Comparison of ENCODE assay signal across 1 cellular context in genomic region chr12:57846577-57847319, GRCh38.
TF ChIP-seq lines count a peak whose summit lies in the region.

A gene with protein sequence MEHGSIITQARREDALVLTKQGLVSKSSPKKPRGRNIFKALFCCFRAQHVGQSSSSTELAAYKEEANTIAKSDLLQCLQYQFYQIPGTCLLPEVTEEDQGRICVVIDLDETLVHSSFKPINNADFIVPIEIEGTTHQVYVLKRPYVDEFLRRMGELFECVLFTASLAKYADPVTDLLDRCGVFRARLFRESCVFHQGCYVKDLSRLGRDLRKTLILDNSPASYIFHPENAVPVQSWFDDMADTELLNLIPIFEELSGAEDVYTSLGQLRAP (minus strand): TSS chr12:57846729. CDS start chr12:57846435, 294 bp downstream.

TF ChIP-seq in GM12878, 131 proteins besides CTCF, POLR2A, EP300 and RAD21 (continued from another document and continues in another):
- TF ChIP-seq SPI1 (IDR thresholded peaks at IDR 0.05; ENCODE audit: borderline replicate concordance, insufficient read depth, low read depth, low read length) (peak; percentile 45; the same call in 1 of the 2 replicates), RCOR1 (conservative IDR thresholded peaks at IDR 0.05; ENCODE audit: low read depth, low read length) (no peak), TARDBP (IDR thresholded peaks at IDR 0.05; ENCODE audit: borderline replicate concordance) (0 out of 2 replicates have a peak, but pooled peaks have one; percentile 39), TBL1XR1 (IDR thresholded peaks at IDR 0.05; ENCODE audit: low read depth, low read length) (no peak), CBX3 (IDR thresholded peaks at IDR 0.05; ENCODE audit: borderline replicate concordance, low read depth) (no peak), STAT3 (IDR thresholded peaks at IDR 0.05; ENCODE audit: low read depth, low read length) (no peak), NR2F1 (conservative IDR thresholded peaks at IDR 0.05) (no peak), ELK1 (IDR thresholded peaks at IDR 0.05; ENCODE audit: low read depth, low read length) (no peak), BACH1 (IDR thresholded peaks at IDR 0.05; ENCODE audit: borderline replicate concordance) (no peak), ZBED1 (IDR thresholded peaks at IDR 0.05; ENCODE audit: borderline replicate concordance) (no peak), FOS (IDR thresholded peaks at IDR 0.05; ENCODE audit: borderline replicate concordance, extremely low read depth, insufficient read length) (no peak), IRF5 (IDR thresholded peaks at IDR 0.05; ENCODE audit: borderline replicate concordance) (no peak), MEF2A (IDR thresholded peaks at IDR 0.05; ENCODE audit: insufficient read depth, low read depth, low read length) (no peak), EGR1 (IDR thresholded peaks at IDR 0.05; ENCODE audit: borderline replicate concordance in 1 of 2, low read depth in 2 of 2, low read length in 2 of 2) (peak in 1 of 2 experiments; percentile 84; a peak in 2 of 3 replicates), MEF2B (IDR thresholded peaks at IDR 0.05; ENCODE audit: partially characterized antibody, poor library complexity, severe bottlenecking) (peak; percentile 29), CREM (IDR thresholded peaks at IDR 0.05; ENCODE audit: low read depth) (no peak), EED (IDR thresholded peaks at IDR 0.05; ENCODE audit: low read depth) (0 out of 2 replicates have a peak, but pooled peaks have one; percentile 24), ZSCAN29 (IDR thresholded peaks at IDR 0.05) (peak; percentile 86), CBFB (IDR thresholded peaks at IDR 0.05; ENCODE audit: low read depth) (no peak), PAX8 (IDR thresholded peaks at IDR 0.05) (no peak), BCLAF1 (IDR thresholded peaks at IDR 0.05) (no peak), SREBF1 (IDR thresholded peaks at IDR 0.05; ENCODE audit: low read length) (no peak), CHD2 (IDR thresholded peaks at IDR 0.05; ENCODE audit: borderline replicate concordance, low read depth, low read length) (peak; percentile 11; the same call in 1 of the 2 replicates), TCF12 (IDR thresholded peaks at IDR 0.05; ENCODE audit: low read depth, low read length) (peak; percentile 11; the same call in 1 of the 2 replicates), FOXK2 (IDR thresholded peaks at IDR 0.05) (peak; percentile 79), MYB (IDR thresholded peaks at IDR 0.05; ENCODE audit: borderline replicate concordance, low read depth, low read length) (no peak), SMAD5 (IDR thresholded peaks at IDR 0.05; ENCODE audit: low read depth) (no peak), GABPA (IDR thresholded peaks at IDR 0.05; ENCODE audit: low read depth) (no peak), KDM1A (IDR thresholded peaks at IDR 0.05; ENCODE audit: borderline replicate concordance) (no peak), HCFC1 (IDR thresholded peaks at IDR 0.05; ENCODE audit: low read length) (0 out of 2 replicates have a peak, but pooled peaks have one; percentile 17), STAT1 (conservative IDR thresholded peaks at IDR 0.05) (no peak), NFXL1 (IDR thresholded peaks at IDR 0.05; ENCODE audit: borderline replicate concordance) (no peak), BRCA1 (IDR thresholded peaks at IDR 0.05; ENCODE audit: low read depth, low read length) (no peak), SMARCA5 (IDR thresholded peaks at IDR 0.05) (peak; percentile 20), WRNIP1 (IDR thresholded peaks at IDR 0.05; ENCODE audit: borderline replicate concordance, low read depth, low read length) (no peak), CHD4 (IDR thresholded peaks at IDR 0.05) (no peak), TAF1 (IDR thresholded peaks at IDR 0.05; ENCODE audit: borderline replicate concordance, low read depth, low read length) (no peak), ZNF207 (IDR thresholded peaks at IDR 0.05; ENCODE audit: borderline replicate concordance) (no peak), SIX5 (IDR thresholded peaks at IDR 0.05; ENCODE audit: low read depth, low read length, severe bottlenecking) (no peak), RUNX3 (IDR thresholded peaks at IDR 0.05; ENCODE audit: low read length) (0 out of 2 replicates have a peak, but pooled peaks have one; percentile 38), SUPT20H (IDR thresholded peaks at IDR 0.05; ENCODE audit: borderline replicate concordance, control insufficient read depth, low read depth, low read length) (no peak), NFYA (IDR thresholded peaks at IDR 0.05; ENCODE audit: borderline replicate concordance, low read depth, low read length) (no peak), IKZF2 (IDR thresholded peaks at IDR 0.05) (peak; percentile 65 to 73), SREBF2 (IDR thresholded peaks at IDR 0.05; ENCODE audit: low read length) (no peak), RELA (IDR thresholded peaks at IDR 0.05; ENCODE audit: borderline replicate concordance, partially characterized antibody) (no peak), E2F4 (IDR thresholded peaks at IDR 0.05; ENCODE audit: low read depth, low read length) (no peak), IKZF1 (conservative IDR thresholded peaks at IDR 0.05) (peak; percentile 26; the same call in 1 of the 2 replicates), YY1 (IDR thresholded peaks at IDR 0.05; ENCODE audit: low read depth, low read length) (peak; percentile 62), PML (IDR thresholded peaks at IDR 0.05; ENCODE audit: low read length) (no peak), LARP7 (IDR thresholded peaks at IDR 0.05) (no peak), SRF (IDR thresholded peaks at IDR 0.05; ENCODE audit: low read depth in 2 of 2, low read length in 2 of 2) (0 out of 4 replicates have a peak, but pooled peaks of 1 of the 2 experiments have one; percentile 12), ZZZ3 (IDR thresholded peaks at IDR 0.05; ENCODE audit: control insufficient read depth, insufficient read length, low read depth) (no peak), HDGF (IDR thresholded peaks at IDR 0.05) (no peak)
- TF ChIP-seq, protein P1, sequence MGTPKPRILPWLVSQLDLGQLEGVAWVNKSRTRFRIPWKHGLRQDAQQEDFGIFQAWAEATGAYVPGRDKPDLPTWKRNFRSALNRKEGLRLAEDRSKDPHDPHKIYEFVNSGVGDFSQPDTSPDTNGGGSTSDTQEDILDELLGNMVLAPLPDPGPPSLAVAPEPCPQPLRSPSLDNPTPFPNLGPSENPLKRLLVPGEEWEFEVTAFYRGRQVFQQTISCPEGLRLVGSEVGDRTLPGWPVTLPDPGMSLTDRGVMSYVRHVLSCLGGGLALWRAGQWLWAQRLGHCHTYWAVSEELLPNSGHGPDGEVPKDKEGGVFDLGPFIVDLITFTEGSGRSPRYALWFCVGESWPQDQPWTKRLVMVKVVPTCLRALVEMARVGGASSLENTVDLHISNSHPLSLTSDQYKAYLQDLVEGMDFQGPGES (IDR thresholded peaks at IDR 0.05), result no peak
- TF ChIP-seq, protein P2, sequence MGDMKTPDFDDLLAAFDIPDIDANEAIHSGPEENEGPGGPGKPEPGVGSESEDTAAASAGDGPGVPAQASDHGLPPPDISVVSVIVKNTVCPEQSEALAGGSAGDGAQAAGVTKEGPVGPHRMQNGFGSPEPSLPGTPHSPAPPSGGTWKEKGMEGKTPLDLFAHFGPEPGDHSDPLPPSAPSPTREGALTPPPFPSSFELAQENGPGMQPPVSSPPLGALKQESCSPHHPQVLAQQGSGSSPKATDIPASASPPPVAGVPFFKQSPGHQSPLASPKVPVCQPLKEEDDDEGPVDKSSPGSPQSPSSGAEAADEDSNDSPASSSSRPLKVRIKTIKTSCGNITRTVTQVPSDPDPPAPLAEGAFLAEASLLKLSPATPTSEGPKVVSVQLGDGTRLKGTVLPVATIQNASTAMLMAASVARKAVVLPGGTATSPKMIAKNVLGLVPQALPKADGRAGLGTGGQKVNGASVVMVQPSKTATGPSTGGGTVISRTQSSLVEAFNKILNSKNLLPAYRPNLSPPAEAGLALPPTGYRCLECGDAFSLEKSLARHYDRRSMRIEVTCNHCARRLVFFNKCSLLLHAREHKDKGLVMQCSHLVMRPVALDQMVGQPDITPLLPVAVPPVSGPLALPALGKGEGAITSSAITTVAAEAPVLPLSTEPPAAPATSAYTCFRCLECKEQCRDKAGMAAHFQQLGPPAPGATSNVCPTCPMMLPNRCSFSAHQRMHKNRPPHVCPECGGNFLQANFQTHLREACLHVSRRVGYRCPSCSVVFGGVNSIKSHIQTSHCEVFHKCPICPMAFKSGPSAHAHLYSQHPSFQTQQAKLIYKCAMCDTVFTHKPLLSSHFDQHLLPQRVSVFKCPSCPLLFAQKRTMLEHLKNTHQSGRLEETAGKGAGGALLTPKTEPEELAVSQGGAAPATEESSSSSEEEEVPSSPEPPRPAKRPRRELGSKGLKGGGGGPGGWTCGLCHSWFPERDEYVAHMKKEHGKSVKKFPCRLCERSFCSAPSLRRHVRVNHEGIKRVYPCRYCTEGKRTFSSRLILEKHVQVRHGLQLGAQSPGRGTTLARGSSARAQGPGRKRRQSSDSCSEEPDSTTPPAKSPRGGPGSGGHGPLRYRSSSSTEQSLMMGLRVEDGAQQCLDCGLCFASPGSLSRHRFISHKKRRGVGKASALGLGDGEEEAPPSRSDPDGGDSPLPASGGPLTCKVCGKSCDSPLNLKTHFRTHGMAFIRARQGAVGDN (IDR thresholded peaks at IDR 0.05), result no peak
- TF ChIP-seq, protein P3, sequence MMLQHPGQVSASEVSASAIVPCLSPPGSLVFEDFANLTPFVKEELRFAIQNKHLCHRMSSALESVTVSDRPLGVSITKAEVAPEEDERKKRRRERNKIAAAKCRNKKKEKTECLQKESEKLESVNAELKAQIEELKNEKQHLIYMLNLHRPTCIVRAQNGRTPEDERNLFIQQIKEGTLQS (IDR thresholded peaks at IDR 0.05; ENCODE audit: borderline replicate concordance, extremely low read depth, low read depth, low read length), result no peak
- TF ChIP-seq, protein P4, sequence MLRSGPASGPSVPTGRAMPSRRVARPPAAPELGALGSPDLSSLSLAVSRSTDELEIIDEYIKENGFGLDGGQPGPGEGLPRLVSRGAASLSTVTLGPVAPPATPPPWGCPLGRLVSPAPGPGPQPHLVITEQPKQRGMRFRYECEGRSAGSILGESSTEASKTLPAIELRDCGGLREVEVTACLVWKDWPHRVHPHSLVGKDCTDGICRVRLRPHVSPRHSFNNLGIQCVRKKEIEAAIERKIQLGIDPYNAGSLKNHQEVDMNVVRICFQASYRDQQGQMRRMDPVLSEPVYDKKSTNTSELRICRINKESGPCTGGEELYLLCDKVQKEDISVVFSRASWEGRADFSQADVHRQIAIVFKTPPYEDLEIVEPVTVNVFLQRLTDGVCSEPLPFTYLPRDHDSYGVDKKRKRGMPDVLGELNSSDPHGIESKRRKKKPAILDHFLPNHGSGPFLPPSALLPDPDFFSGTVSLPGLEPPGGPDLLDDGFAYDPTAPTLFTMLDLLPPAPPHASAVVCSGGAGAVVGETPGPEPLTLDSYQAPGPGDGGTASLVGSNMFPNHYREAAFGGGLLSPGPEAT (IDR thresholded peaks at IDR 0.05; ENCODE audit: low read depth), result peak; percentile 37; the same call in 1 of the 2 replicates
- TF ChIP-seq, protein P5, sequence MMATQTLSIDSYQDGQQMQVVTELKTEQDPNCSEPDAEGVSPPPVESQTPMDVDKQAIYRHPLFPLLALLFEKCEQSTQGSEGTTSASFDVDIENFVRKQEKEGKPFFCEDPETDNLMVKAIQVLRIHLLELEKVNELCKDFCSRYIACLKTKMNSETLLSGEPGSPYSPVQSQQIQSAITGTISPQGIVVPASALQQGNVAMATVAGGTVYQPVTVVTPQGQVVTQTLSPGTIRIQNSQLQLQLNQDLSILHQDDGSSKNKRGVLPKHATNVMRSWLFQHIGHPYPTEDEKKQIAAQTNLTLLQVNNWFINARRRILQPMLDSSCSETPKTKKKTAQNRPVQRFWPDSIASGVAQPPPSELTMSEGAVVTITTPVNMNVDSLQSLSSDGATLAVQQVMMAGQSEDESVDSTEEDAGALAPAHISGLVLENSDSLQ (IDR thresholded peaks at IDR 0.05), result no peak
